In genomic region chr19:45115809-45116615, GRCh38 we compare ENCODE assay signal across 1 cellular context.
TF ChIP-seq lines count a peak whose summit lies in the region.

No MANE protein-coding gene starts in this region.

TF ChIP-seq in GM12878, 131 proteins besides CTCF, POLR2A, EP300 and RAD21:
- TF ChIP-seq, protein P1, sequence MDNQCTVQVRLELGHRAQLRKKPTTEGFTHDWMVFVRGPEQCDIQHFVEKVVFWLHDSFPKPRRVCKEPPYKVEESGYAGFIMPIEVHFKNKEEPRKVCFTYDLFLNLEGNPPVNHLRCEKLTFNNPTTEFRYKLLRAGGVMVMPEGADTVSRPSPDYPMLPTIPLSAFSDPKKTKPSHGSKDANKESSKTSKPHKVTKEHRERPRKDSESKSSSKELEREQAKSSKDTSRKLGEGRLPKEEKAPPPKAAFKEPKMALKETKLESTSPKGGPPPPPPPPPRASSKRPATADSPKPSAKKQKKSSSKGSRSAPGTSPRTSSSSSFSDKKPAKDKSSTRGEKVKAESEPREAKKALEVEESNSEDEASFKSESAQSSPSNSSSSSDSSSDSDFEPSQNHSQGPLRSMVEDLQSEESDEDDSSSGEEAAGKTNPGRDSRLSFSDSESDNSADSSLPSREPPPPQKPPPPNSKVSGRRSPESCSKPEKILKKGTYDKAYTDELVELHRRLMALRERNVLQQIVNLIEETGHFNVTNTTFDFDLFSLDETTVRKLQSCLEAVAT (IDR thresholded peaks at IDR 0.05): peak; percentile 64; the same call in 1 of the 2 replicates
- TF ChIP-seq CHD1 (IDR thresholded peaks at IDR 0.05; ENCODE audit: low read depth, low read length) (no peak), PBX3 (IDR thresholded peaks at IDR 0.05; ENCODE audit: insufficient replicate concordance, low read depth, low read length) (no peak), TCF7 (IDR thresholded peaks at IDR 0.05; ENCODE audit: borderline replicate concordance) (no peak), EGR1 (IDR thresholded peaks at IDR 0.05; ENCODE audit: borderline replicate concordance in 1 of 2, low read depth in 2 of 2, low read length in 2 of 2) (no peak), TARDBP (IDR thresholded peaks at IDR 0.05; ENCODE audit: borderline replicate concordance) (no peak), CBX3 (IDR thresholded peaks at IDR 0.05; ENCODE audit: borderline replicate concordance, low read depth) (no peak)
- TF ChIP-seq, protein P2, sequence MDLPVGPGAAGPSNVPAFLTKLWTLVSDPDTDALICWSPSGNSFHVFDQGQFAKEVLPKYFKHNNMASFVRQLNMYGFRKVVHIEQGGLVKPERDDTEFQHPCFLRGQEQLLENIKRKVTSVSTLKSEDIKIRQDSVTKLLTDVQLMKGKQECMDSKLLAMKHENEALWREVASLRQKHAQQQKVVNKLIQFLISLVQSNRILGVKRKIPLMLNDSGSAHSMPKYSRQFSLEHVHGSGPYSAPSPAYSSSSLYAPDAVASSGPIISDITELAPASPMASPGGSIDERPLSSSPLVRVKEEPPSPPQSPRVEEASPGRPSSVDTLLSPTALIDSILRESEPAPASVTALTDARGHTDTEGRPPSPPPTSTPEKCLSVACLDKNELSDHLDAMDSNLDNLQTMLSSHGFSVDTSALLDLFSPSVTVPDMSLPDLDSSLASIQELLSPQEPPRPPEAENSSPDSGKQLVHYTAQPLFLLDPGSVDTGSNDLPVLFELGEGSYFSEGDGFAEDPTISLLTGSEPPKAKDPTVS (IDR thresholded peaks at IDR 0.05; ENCODE audit: low read depth, low read length): no peak
